ENCODE assay signal across 1 cellular context in the genomic region with DNA sequence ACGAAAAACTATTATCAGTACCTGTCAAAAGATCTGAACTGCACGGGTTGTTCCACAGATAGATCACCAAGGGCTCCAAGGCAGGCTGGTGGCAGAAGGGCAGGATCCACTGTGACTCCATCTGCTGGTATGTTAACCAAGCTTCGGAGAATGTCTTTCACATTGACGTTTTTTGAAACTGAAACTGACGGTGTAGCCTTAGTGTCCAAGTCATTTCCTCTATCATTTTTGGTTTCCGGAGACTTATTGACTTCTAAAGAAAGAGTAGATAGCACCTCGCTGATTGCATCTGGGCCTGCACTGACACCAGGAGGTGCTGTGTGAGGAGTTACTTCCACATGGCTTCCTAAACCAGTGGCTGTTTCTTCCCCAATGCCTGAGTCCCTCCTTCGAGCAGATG.
TF ChIP-seq lines count a peak whose summit lies in the region.

No MANE protein-coding gene starts in this region.

TF ChIP-seq in HepG2, 621 proteins besides CTCF, POLR2A, EP300 and RAD21 (continued from another document):
- TF ChIP-seq CSRNP2 (CRISPR knock-in tag; conservative IDR thresholded peaks at IDR 0.05; ENCODE audit: low read depth) (no peak), MXD4 (CRISPR knock-in tag; IDR thresholded peaks at IDR 0.05) (no peak), ZNF615 (CRISPR knock-in tag; IDR thresholded peaks at IDR 0.05; ENCODE audit: borderline replicate concordance) (no peak), PCBP2 (optimal IDR thresholded peaks at IDR 0.05; ENCODE audit: low read depth, low read length, poor library complexity, severe bottlenecking) (no peak)
- TF ChIP-seq, protein P1, sequence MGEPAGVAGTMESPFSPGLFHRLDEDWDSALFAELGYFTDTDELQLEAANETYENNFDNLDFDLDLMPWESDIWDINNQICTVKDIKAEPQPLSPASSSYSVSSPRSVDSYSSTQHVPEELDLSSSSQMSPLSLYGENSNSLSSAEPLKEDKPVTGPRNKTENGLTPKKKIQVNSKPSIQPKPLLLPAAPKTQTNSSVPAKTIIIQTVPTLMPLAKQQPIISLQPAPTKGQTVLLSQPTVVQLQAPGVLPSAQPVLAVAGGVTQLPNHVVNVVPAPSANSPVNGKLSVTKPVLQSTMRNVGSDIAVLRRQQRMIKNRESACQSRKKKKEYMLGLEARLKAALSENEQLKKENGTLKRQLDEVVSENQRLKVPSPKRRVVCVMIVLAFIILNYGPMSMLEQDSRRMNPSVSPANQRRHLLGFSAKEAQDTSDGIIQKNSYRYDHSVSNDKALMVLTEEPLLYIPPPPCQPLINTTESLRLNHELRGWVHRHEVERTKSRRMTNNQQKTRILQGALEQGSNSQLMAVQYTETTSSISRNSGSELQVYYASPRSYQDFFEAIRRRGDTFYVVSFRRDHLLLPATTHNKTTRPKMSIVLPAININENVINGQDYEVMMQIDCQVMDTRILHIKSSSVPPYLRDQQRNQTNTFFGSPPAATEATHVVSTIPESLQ (CRISPR knock-in tag; conservative IDR thresholded peaks at IDR 0.05) = no peak
